ENCODE assay signal across 8 cellular contexts in the genomic region with DNA sequence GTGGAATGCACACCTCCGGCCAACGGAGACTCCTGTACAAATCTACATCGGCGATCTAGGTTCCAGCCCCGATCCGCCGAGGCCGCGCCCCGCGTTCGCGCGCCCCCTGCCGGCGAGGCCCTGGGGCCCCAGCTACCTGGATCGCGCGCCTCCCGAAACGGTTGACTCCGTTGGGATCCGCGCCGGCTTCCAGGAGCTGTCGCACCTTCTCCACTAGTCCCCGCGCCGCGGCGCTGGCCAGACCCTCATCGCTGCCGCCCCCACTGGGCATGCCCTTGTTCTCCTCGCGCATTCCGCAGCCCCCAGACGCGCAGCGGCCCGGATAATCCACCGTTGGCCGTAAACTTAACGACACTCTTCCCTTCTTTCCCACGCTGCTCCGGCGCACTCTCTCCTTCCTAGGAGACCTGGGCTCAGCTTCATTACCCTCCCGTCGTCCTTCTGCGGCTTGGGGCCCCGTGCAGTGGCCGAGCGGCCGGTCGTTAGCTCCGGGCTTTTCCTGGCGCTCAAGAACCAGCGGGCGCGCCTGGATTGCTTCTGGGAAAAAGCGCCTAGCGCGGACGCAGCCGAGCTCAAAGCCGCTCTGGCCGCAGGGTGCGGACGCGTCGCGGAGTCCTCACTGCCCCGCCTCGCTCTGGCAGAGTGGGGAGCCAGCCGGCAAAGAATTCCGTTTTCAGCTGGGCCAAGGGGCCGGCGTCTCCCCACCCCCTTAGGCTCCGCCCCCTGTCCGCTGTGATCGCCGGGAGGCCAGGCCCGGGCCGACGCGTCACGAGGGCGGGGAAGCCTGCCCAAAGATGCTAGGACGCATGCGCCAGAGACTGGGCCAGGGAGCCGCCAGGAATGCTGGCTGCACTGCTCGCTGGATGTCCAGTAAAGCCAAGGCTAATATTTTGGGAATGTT. TPM values are rescaled to one million over a fixed set of nuclear protein-coding genes. Genes with fewer than 3 reads are reported as not detected.
DNase-seq lines count a peak whose midpoint lies in the region; ATAC-seq and TF ChIP-seq lines count a peak whose summit lies in the region.

A gene with protein sequence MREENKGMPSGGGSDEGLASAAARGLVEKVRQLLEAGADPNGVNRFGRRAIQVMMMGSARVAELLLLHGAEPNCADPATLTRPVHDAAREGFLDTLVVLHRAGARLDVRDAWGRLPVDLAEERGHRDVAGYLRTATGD (minus strand): TSS at position 644 of the 901 bp plus-strand sequence. CDS start 352 bp downstream, at position 292.

- peak within 1 kb of the TSS; percentile 73 for H3K27ac ChIP-seq in HL-60 (replicated peaks)
- H3K27ac ChIP-seq in foreskin keratinocyte: peak within 1 kb of the TSS; percentile 75
- peak within 1 kb of the TSS; percentile 89 to 96 for H3K27ac ChIP-seq in tibial artery

- H3K27ac Mint-ChIP-seq in neural crest cell (ENCODE audit: unreplicated experiment): peak within 1 kb of the TSS; percentile 80

- peaks cover 17% of the 10 kb centered on the region for H3K4me1 ChIP-seq in foreskin keratinocyte
- H3K4me1 ChIP-seq in tibial artery: peaks cover 0 to 14% (median 3%) of the 10 kb centered on the region in 4 donors

- no peaks in the 10 kb centered on the region for H3K27me3 ChIP-seq in HL-60 (ENCODE audit: insufficient read depth, poor library complexity, severe bottlenecking)
- peaks cover 22% of the 10 kb centered on the region for H3K27me3 ChIP-seq in foreskin keratinocyte
- peaks cover 0 to 9% of the 10 kb centered on the region in 2 donors for H3K27me3 ChIP-seq in tibial artery

- H3K4me3 ChIP-seq in HL-60 (replicated peaks; ENCODE audit: insufficient read depth, low read length): peak within 1 kb of the TSS; percentile 78
- H3K4me3 ChIP-seq in tibial artery: peak within 1 kb of the TSS; percentile 88 to 92

- H3K4me3 Mint-ChIP-seq in neural crest cell: peak within 1 kb of the TSS; percentile 89

- H3K9me3 ChIP-seq in tibial artery: no peaks in the 10 kb centered on the region

- DNase-seq in COR-L47 (lab: John Stamatoyannopoulos, UW) (peak; percentile 91), HL-60 (ENCODE audit: low read depth in 1 of 2, low spot score in 1 of 2) (peak; percentile 44 to 84), OCI-M2 (lab: John Stamatoyannopoulos, UW; ENCODE audit: unreplicated experiment) (peak; percentile 60), activated gamma-delta T cell (lab: John Stamatoyannopoulos, UW) (peak; percentile 42), foreskin keratinocyte (peak; percentile 79 to 92), neural crest cell (ENCODE audit: low read depth, low spot score) (peak; percentile 94), tibial artery (peak; percentile 91 to 99)

- H3K4me1 Mint-ChIP-seq in neural crest cell: peaks cover 9% of the 10 kb centered on the region

- H3K27me3 Mint-ChIP-seq in neural crest cell (ENCODE audit: low read depth): peaks cover 93% of the 10 kb centered on the region

- no peaks in the 10 kb centered on the region for H3K36me3 Mint-ChIP-seq in neural crest cell (ENCODE audit: low read depth)

- intact Hi-C loops in tibial artery (cut with DNase I; ENCODE audit: low total_unique reads): loop anchor here (2.0 to 10.0 kb wide), 3 partner anchors 14 to 674 kb away; partner anchors contain the start of genes CDKN2A, CDKN2B-AS1 and KLHL9

- H3K36me3 ChIP-seq in tibial artery: peaks cover 0 to 3% (median 0%) of the 10 kb centered on the region in 3 donors

- TF ChIP-seq CTCF in HL-60 (IDR thresholded peaks at IDR 0.05; ENCODE audit: insufficient read depth, low read length) (peak; percentile 47), foreskin keratinocyte (conservative IDR thresholded peaks at IDR 0.05) (peak; percentile 97), neural crest cell (conservative IDR thresholded peaks at IDR 0.05) (peak; percentile 94), tibial artery (IDR thresholded peaks at IDR 0.05) (peak; percentile 85 to 90)

- no peaks in the 10 kb centered on the region for H3K9me3 Mint-ChIP-seq in neural crest cell

- peak; percentile 67 for ATAC-seq in GM19468 (IDR thresholded peaks at IDR 0.05; ENCODE audit: extremely low read depth, unreplicated experiment)
- peak; percentile 91 for ATAC-seq in foreskin keratinocyte

RNA-seq across cellular contexts. Expression of the gene that starts here (rescaled TPM):
- 4.7 and 9.0 TPM in 2 replicates for total RNA-seq in foreskin keratinocyte
- 2.9 and 4.3 TPM in 2 replicates for polyA plus RNA-seq in foreskin keratinocyte
- total RNA-seq in neural crest cell: not detected in 2 replicates

Comparison
In these comparisons a context has a peak if more than half of its experiments do, and no peak if none do; other contexts are left out.
1. Peak in every context shown above with its lines: DNase-seq, ATAC-seq, H3K4me3 ChIP-seq and H3K27ac ChIP-seq.
2. Peak in DNase-seq in neural crest cell; RNA of the gene not detected or under 1 TPM.
3. DNase-seq: peak in every context shown above with its lines; median percentile 95 in tibial artery; 94 in neural crest cell; 91 in COR-L47; 86 in foreskin keratinocyte; 64 in HL-60; 60 in OCI-M2; 42 in activated gamma-delta T cell.
4. CTCF ChIP-seq: peak in every context shown above with its lines; median percentile 97 in foreskin keratinocyte; 94 in neural crest cell; 88 in tibial artery; 47 in HL-60.